Comparison of ENCODE assay signal across 1 cellular context in genomic region chr18:55477537-55478300, GRCh38.
TF ChIP-seq lines count a peak whose summit lies in the region.

No MANE protein-coding gene starts in this region.

TF ChIP-seq in GM23338, 12 proteins besides CTCF, POLR2A, EP300 and RAD21 (continued from another document):
- no peak for TF ChIP-seq ETS1 (IDR thresholded peaks at IDR 0.05)
- no peak for TF ChIP-seq NANOG (IDR thresholded peaks at IDR 0.05; ENCODE audit: borderline replicate concordance)
TF ChIP-seq in GM23338: peak in this region for 0.
